ENCODE assay signal across 33 cellular contexts in genomic region chr20:35908007-35908406, GRCh38. TPM values are rescaled to one million over a fixed set of nuclear protein-coding genes. Genes with fewer than 3 reads are reported as not detected.
DNase-seq lines count a peak whose midpoint lies in the region; ATAC-seq, FAIRE-seq and TF ChIP-seq lines count a peak whose summit lies in the region.
"Had no signal": no experiment of that assay in that cellular context is flagged by ENCODE, and none has a peak within 500 bp of the region (broad histone marks: within the 10 kb centered on the region; RNA-seq: fewer than 3 reads in every experiment).

No MANE protein-coding gene starts in this region.

- no peak overlapping the region for H3K9ac ChIP-seq in astrocyte (ENCODE audit: low read length)
- no peak overlapping the region for H3K9ac ChIP-seq in mesendoderm (ENCODE audit: low read length)

- H3K27ac ChIP-seq in cardiac muscle cell (peak overlapping the region; percentile 31), astrocyte (ENCODE audit: low read depth, low read length) (no peak overlapping the region), mesendoderm (ENCODE audit: low read depth, low read length) (no peak overlapping the region)
- H3K27ac ChIP-seq: colonic mucosa, left lung, neutrophil, upper lobe of left lung had no signal

- H3K4me1 ChIP-seq in cardiac muscle cell (ENCODE audit: low read depth) (peaks cover 2% of the 10 kb centered on the region), astrocyte (ENCODE audit: insufficient read depth, low read length) (no peaks in the 10 kb centered on the region), mesendoderm (ENCODE audit: control insufficient read depth, low read depth, low read length) (peaks cover 2% of the 10 kb centered on the region)
- H3K4me1 ChIP-seq: colonic mucosa, left lung had no signal

- no peak overlapping the region for H2AK5ac ChIP-seq in mesendoderm (ENCODE audit: low read length)

- H3K4me3 ChIP-seq in cardiac muscle cell (no peak overlapping the region), astrocyte (ENCODE audit: insufficient read depth, low read depth, low read length) (no peak overlapping the region), mesendoderm (ENCODE audit: low read length) (no peak overlapping the region)
- H3K4me3 ChIP-seq: colonic mucosa, heart right ventricle, left lung, upper lobe of left lung had no signal

- no peak overlapping the region for H2BK120ac ChIP-seq in mesendoderm (ENCODE audit: low read depth, low read length)

- H3K27me3 ChIP-seq in cardiac muscle cell (no peaks in the 10 kb centered on the region), astrocyte (ENCODE audit: insufficient read depth, low read length) (no peaks in the 10 kb centered on the region), mesendoderm (ENCODE audit: insufficient read depth, low read length, poor library complexity) (no peaks in the 10 kb centered on the region)
- H3K27me3 ChIP-seq: BE2C, colonic mucosa, heart right ventricle, left lung, neutrophil, upper lobe of left lung had no signal

- H3K4ac ChIP-seq in mesendoderm (ENCODE audit: low read depth, low read length): no peak overlapping the region

- intact Hi-C loops in Right ventricle myocardium superior (cut with DNase I): no loop called here
- intact Hi-C loops in activated CD4-positive, alpha-beta memory T cell treated with anti-CD3 and anti-CD28 coated beads for 36 hours (cut with micrococcal nuclease): no loop called here

- no peak overlapping the region for H3K56ac ChIP-seq in mesendoderm (ENCODE audit: low read length)

- CTCF ChIA-PET in activated CD4-positive, alpha-beta memory T cell treated with anti-CD3 and anti-CD28 coated beads for 36 hours (lab: Charles Lee): interaction anchor here (0.6 to 1.9 kb wide), 2 partner anchors 30 to 39 kb away, joined by 3 to 4 read pairs; no protein-coding TSS in a partner anchor

- H3K18ac ChIP-seq in mesendoderm (ENCODE audit: low read length): no peak overlapping the region

- peaks cover 22% of the 10 kb centered on the region for H3K36me3 Mint-ChIP-seq in astrocyte (ENCODE audit: low read depth, unreplicated experiment)
- H3K36me3 Mint-ChIP-seq in activated CD4-positive, alpha-beta memory T cell treated with anti-CD3 and anti-CD28 coated beads for 36 hours: peaks cover 23% of the 10 kb centered on the region

- no peak overlapping the region for H2BK5ac ChIP-seq in mesendoderm (ENCODE audit: low read length)

- DNase-seq in cardiac muscle cell (ENCODE audit: low read depth in 1 of 2, low spot score in 1 of 2) (no peak), Right ventricle myocardium superior (no peak), NCI-H345 treated with DMSO at 0.1 percent for 48 hours (lab: John Stamatoyannopoulos, UW; ENCODE audit: unreplicated experiment) (peak; percentile 96), astrocyte (ENCODE audit: low read depth) (no peak), mesendoderm (peak; percentile 26), glomerular visceral epithelial cell (ENCODE audit: extremely low spot score) (no peak)
- DNase-seq in activated CD4-positive, alpha-beta memory T cell treated with anti-CD3 and anti-CD28 coated beads for 36 hours: no peak
- no peak for DNase-seq in activated CD4-positive, alpha-beta T cell treated with anti-CD3 and anti-CD28 coated beads, Interleukin-2, amount 50 U/mL, for 1 hour
- DNase-seq: ACHN; activated CD4-positive, alpha-beta T cell treated with anti-CD3 and anti-CD28 coated beads, Interleukin-2, amount 10 ng/mL, durations not matched to agents 24 days and 14 days; activated CD8-positive, alpha-beta memory T cell treated with anti-CD3 and anti-CD28 coated beads, Interleukin-2, amount 10 ng/mL, durations not matched to agents 7 days and 5 days; activated naive CD4-positive, alpha-beta T cell treated with anti-CD3 and anti-CD28 coated beads, Interleukin-2, amount 10 ng/mL, durations not matched to agents 7 days and 5 days; CD8-positive, alpha-beta memory T cell; colonic mucosa; DMS153; effector memory CD8-positive, alpha-beta T cell; foreskin fibroblast; KBM-7; left lung; MM.1S; NCI-H1436 treated with DMSO at 0.1 percent for 48 hours; NCI-H82; stimulated activated CD4-positive, alpha-beta T cell treated with anti-CD3 and anti-CD28 coated beads, Interleukin-12 subunit alpha, Interleukin-12 subunit beta, amount 100 ng/mL, for 4 hours; stimulated activated CD4-positive, alpha-beta T cell treated with anti-CD3 and anti-CD28 coated beads, Interleukin-4, amount 100 ng/mL, for 24 hours; upper lobe of left lung had no signal

- H2AFZ ChIP-seq in astrocyte (ENCODE audit: low read depth, low read length): no peak overlapping the region

- H3K9me3 Mint-ChIP-seq in astrocyte (ENCODE audit: unreplicated experiment): no peaks in the 10 kb centered on the region
- H3K9me3 Mint-ChIP-seq in activated CD4-positive, alpha-beta memory T cell treated with anti-CD3 and anti-CD28 coated beads for 36 hours: no peaks in the 10 kb centered on the region
- H3K9me3 Mint-ChIP-seq: activated CD4-positive, alpha-beta T cell treated with anti-CD3 and anti-CD28 coated beads, Interleukin-2, amount 10 ng/mL, durations not matched to agents 24 days and 14 days; activated naive CD4-positive, alpha-beta T cell treated with anti-CD3 and anti-CD28 coated beads, Interleukin-2, amount 10 ng/mL, durations not matched to agents 7 days and 5 days; CD8-positive, alpha-beta memory T cell; effector memory CD8-positive, alpha-beta T cell; stimulated activated memory B cell treated with anti-CD40 and anti-IgM and Interleukin-4, amounts not matched to agents 10 μg/mL and 1 μg/mL and 100 μg/mL, for 72 hours; T-helper 2 cell treated with Interferon-gamma antibody and Interleukin-4, amounts not matched to agents 5 μg/mL and 100 μg/mL, for 36 hours had no signal

- ATAC-seq in Right ventricle myocardium superior (ENCODE audit: poor library complexity): no peak
- ATAC-seq: activated CD8-positive, alpha-beta memory T cell treated with anti-CD3 and anti-CD28 coated beads, Interleukin-2, amount 10 ng/mL, durations not matched to agents 7 days and 5 days; effector memory CD8-positive, alpha-beta T cell; left lung; sciatic nerve; stimulated activated memory B cell treated with anti-CD40 and anti-IgM and Interleukin-4, amounts not matched to agents 10 μg/mL and 1 μg/mL and 100 μg/mL, for 72 hours had no signal

- no peak overlapping the region for H3K23ac ChIP-seq in mesendoderm (ENCODE audit: low read length)

- H4K5ac ChIP-seq in mesendoderm (ENCODE audit: low read length): no peak overlapping the region

- no peak overlapping the region for H3K4me2 ChIP-seq in astrocyte (ENCODE audit: low read length)
- no peak overlapping the region for H3K4me2 ChIP-seq in mesendoderm (ENCODE audit: low read length)

- no peak overlapping the region for H3K4me3 Mint-ChIP-seq in astrocyte (ENCODE audit: unreplicated experiment)
- no peak overlapping the region for H3K4me3 Mint-ChIP-seq in activated CD4-positive, alpha-beta memory T cell treated with anti-CD3 and anti-CD28 coated beads for 36 hours
- H3K4me3 Mint-ChIP-seq: activated CD4-positive, alpha-beta T cell treated with anti-CD3 and anti-CD28 coated beads, Interleukin-2, amount 10 ng/mL, durations not matched to agents 24 days and 14 days; activated CD8-positive, alpha-beta memory T cell treated with anti-CD3 and anti-CD28 coated beads, Interleukin-2, amount 10 ng/mL, durations not matched to agents 7 days and 5 days; activated naive CD4-positive, alpha-beta T cell treated with anti-CD3 and anti-CD28 coated beads, Interleukin-2, amount 10 ng/mL, durations not matched to agents 7 days and 5 days; CD8-positive, alpha-beta memory T cell; effector memory CD8-positive, alpha-beta T cell; stimulated activated memory B cell treated with anti-CD40 and anti-IgM and Interleukin-4, amounts not matched to agents 10 μg/mL and 1 μg/mL and 100 μg/mL, for 72 hours; T-helper 2 cell treated with Interferon-gamma antibody and Interleukin-4, amounts not matched to agents 5 μg/mL and 100 μg/mL, for 36 hours had no signal

- no peaks in the 10 kb centered on the region for H3K27me3 Mint-ChIP-seq in astrocyte (ENCODE audit: low read depth, unreplicated experiment)
- H3K27me3 Mint-ChIP-seq in activated CD4-positive, alpha-beta memory T cell treated with anti-CD3 and anti-CD28 coated beads for 36 hours: no peaks in the 10 kb centered on the region
- H3K27me3 Mint-ChIP-seq: activated CD4-positive, alpha-beta T cell treated with anti-CD3 and anti-CD28 coated beads, Interleukin-2, amount 10 ng/mL, durations not matched to agents 24 days and 14 days; activated CD8-positive, alpha-beta memory T cell treated with anti-CD3 and anti-CD28 coated beads, Interleukin-2, amount 10 ng/mL, durations not matched to agents 7 days and 5 days; activated naive CD4-positive, alpha-beta T cell treated with anti-CD3 and anti-CD28 coated beads, Interleukin-2, amount 10 ng/mL, durations not matched to agents 7 days and 5 days; CD8-positive, alpha-beta memory T cell; effector memory CD8-positive, alpha-beta T cell; stimulated activated memory B cell treated with anti-CD40 and anti-IgM and Interleukin-4, amounts not matched to agents 10 μg/mL and 1 μg/mL and 100 μg/mL, for 72 hours had no signal

- H3K79me2 ChIP-seq in astrocyte (ENCODE audit: insufficient read depth, low read length): peaks cover 5% of the 10 kb centered on the region
- H3K79me2 ChIP-seq in mesendoderm (ENCODE audit: control insufficient read depth, insufficient read depth, low read length): no peaks in the 10 kb centered on the region

- POLR2A ChIA-PET in activated CD4-positive, alpha-beta memory T cell treated with anti-CD3 and anti-CD28 coated beads for 36 hours (lab: Charles Lee): no interaction called here

- H4K20me1 ChIP-seq in astrocyte (ENCODE audit: insufficient read depth, low read length): peaks cover 23% of the 10 kb centered on the region

- H3K36me3 ChIP-seq in cardiac muscle cell (no peaks in the 10 kb centered on the region), astrocyte (ENCODE audit: insufficient read depth, low read length) (no peaks in the 10 kb centered on the region), mesendoderm (ENCODE audit: control insufficient read depth, insufficient read depth, low read length) (peaks cover 2% of the 10 kb centered on the region)
- H3K36me3 ChIP-seq: colonic mucosa had no signal

- peaks cover 3% of the 10 kb centered on the region for H3K79me1 ChIP-seq in mesendoderm (ENCODE audit: low read length)

- peaks cover 3% of the 10 kb centered on the region for H3K4me1 Mint-ChIP-seq in astrocyte (ENCODE audit: low read depth, unreplicated experiment)
- peaks cover 29% of the 10 kb centered on the region for H3K4me1 Mint-ChIP-seq in activated CD4-positive, alpha-beta memory T cell treated with anti-CD3 and anti-CD28 coated beads for 36 hours (ENCODE audit: low read depth)

- H2BK15ac ChIP-seq in mesendoderm (replicated peaks; ENCODE audit: low read depth): no peak overlapping the region

- no peak for FAIRE-seq in astrocyte (lab: Jason Lieb, UNC)
- FAIRE-seq: bronchial epithelial cell, islet of Langerhans had no signal

- H3K9me3 ChIP-seq in cardiac muscle cell (ENCODE audit: low read depth) (no peaks in the 10 kb centered on the region), astrocyte (ENCODE audit: insufficient read depth, low read depth, low read length) (no peaks in the 10 kb centered on the region)
- H3K9me3 ChIP-seq: BE2C, colonic mucosa, heart right ventricle, left lung, neutrophil, upper lobe of left lung had no signal

- H4K8ac ChIP-seq in mesendoderm (ENCODE audit: low read depth, low read length): no peak overlapping the region

- H3K27ac Mint-ChIP-seq in astrocyte (ENCODE audit: unreplicated experiment): peak overlapping the region; percentile 23
- H3K27ac Mint-ChIP-seq in activated CD4-positive, alpha-beta memory T cell treated with anti-CD3 and anti-CD28 coated beads for 36 hours: no peak overlapping the region
- H3K27ac Mint-ChIP-seq: activated CD4-positive, alpha-beta T cell treated with anti-CD3 and anti-CD28 coated beads, Interleukin-2, amount 10 ng/mL, durations not matched to agents 24 days and 14 days; activated CD8-positive, alpha-beta memory T cell treated with anti-CD3 and anti-CD28 coated beads, Interleukin-2, amount 10 ng/mL, durations not matched to agents 7 days and 5 days; activated naive CD4-positive, alpha-beta T cell treated with anti-CD3 and anti-CD28 coated beads, Interleukin-2, amount 10 ng/mL, durations not matched to agents 7 days and 5 days; T-helper 2 cell treated with Interferon-gamma antibody and Interleukin-4, amounts not matched to agents 5 μg/mL and 100 μg/mL, for 36 hours had no signal

- TF ChIP-seq CTCF in cardiac muscle cell (IDR thresholded peaks at IDR 0.05; ENCODE audit: low read depth, low read length): no peak
- TF ChIP-seq CTCF in astrocyte (IDR thresholded peaks at IDR 0.05; ENCODE audit: insufficient read depth, low read depth, low read length): no peak

RNA-seq across cellular contexts. Expression of gene SCAND1, which starts 46.3 kb away (rescaled TPM):
- total RNA-seq in cardiac muscle cell: 138 and 197 TPM in 2 replicates
- polyA plus RNA-seq in cardiac muscle cell: 201 and 218 TPM in 2 replicates
- total RNA-seq in Right ventricle myocardium superior: 37.9 TPM
- total RNA-seq in astrocyte: 63.8 and 68.0 TPM in 2 replicates
- polyA plus RNA-seq in mesendoderm (2013, experiment 1 of 2): 71.4 TPM
- 71.1 TPM for polyA plus RNA-seq in mesendoderm (2013, experiment 2 of 2)
- 10 to 100 TPM; 45.4 to 51.3 TPM for total RNA-seq in activated CD4-positive, alpha-beta memory T cell treated with anti-CD3 and anti-CD28 coated beads for 36 hours

Comparison
In these comparisons a context has a peak if more than half of its experiments do, and no peak if none do; other contexts are left out.
1. DNase-seq: peak in NCI-H345 treated with DMSO at 0.1 percent for 48 hours (single experiment) and mesendoderm (single experiment); none in cardiac muscle cell (0 of 2), Right ventricle myocardium superior (single experiment), astrocyte (single experiment), activated CD4-positive, alpha-beta memory T cell treated with anti-CD3 and anti-CD28 coated beads for 36 hours (single experiment), glomerular visceral epithelial cell (single experiment) and activated CD4-positive, alpha-beta T cell treated with anti-CD3 and anti-CD28 coated beads, Interleukin-2, amount 50 U/mL, for 1 hour (single experiment).